Comparison of ENCODE assay signal across 8 cellular contexts in genomic region chr10:132331956-132332749, GRCh38. TPM values are rescaled to one million over a fixed set of nuclear protein-coding genes. Genes with fewer than 3 reads are reported as not detected.
DNase-seq lines count a peak whose midpoint lies in the region; ATAC-seq and TF ChIP-seq lines count a peak whose summit lies in the region.

Gene LRRC27 (plus strand): TSS chr10:132332193. CDS start chr10:132333525, 1,332 bp downstream.

- peaks cover 11 to 90% (median 60%) of the 10 kb centered on the region in 6 donors for H3K4me1 ChIP-seq in spleen

- intact Hi-C loops in spleen (cut with DNase I; ENCODE audit: low total_unique reads) = no loop called here

- peak in 2 of 3 donors; percentile 45 to 68 for TF ChIP-seq POLR2A in spleen (IDR thresholded peaks at IDR 0.05)

- 3 to 9% (median 3%) methylated on average over 28 to 71 of the region's 71 CpGs for WGBS in spleen, 5 donors

- peak within 1 kb of the TSS; percentile 70 to 95 (median 87) for H3K4me3 ChIP-seq in spleen

- ATAC-seq in GM19035 (IDR thresholded peaks at IDR 0.05; ENCODE audit: unreplicated experiment) (peak; percentile 84), HG03280 (IDR thresholded peaks at IDR 0.05; ENCODE audit: unreplicated experiment) (peak; percentile 82)

- peaks cover 0 to 18% (median 0%) of the 10 kb centered on the region in 6 donors for H3K36me3 ChIP-seq in spleen

- peak within 1 kb of the TSS; percentile 82 to 97 (median 89) for H3K27ac ChIP-seq in spleen

- no peaks in the 10 kb centered on the region for H3K9me3 ChIP-seq in spleen

- TF ChIP-seq CTCF in AG09319 (IDR thresholded peaks at IDR 0.05; ENCODE audit: low read depth, low read length) = no peak
- no peak for TF ChIP-seq CTCF in spleen (IDR thresholded peaks at IDR 0.05 in 8 of 11, conservative IDR thresholded peaks at IDR 0.05 in 3 of 11)

- H3K27me3 ChIP-seq in spleen (replicated peaks in 1 of 7) = no peaks in the 10 kb centered on the region

- DNase-seq in AG09319 (ENCODE audit: extremely low read depth, low read depth) = peak; percentile 97
- DNase-seq in NCI-H226 = peak; percentile 79
- DNase-seq in activated CD4-positive, CD25-positive, alpha-beta regulatory T cell (lab: John Stamatoyannopoulos, UW) = peak; percentile 99 to 100 (median 100)
- DNase-seq in central memory CD4-positive, alpha-beta T cell = peak; percentile 100
- peak; percentile 96 for DNase-seq in iris pigment epithelial cell (ENCODE audit: low read depth)
- DNase-seq in spleen = peak; percentile 100

RNA-seq across cellular contexts. Expression of gene LRRC27, which starts in this region (rescaled TPM):
- total RNA-seq in spleen = 10 to 100 TPM; 11.9 to 29.9 (median 19.4) TPM
- 10 to 100 TPM in 1 of 3 donors, 1 to 10 TPM in 2; 6.1 to 13.0 (median 8.5) TPM for polyA plus RNA-seq in spleen

Comparison
In these comparisons a context has a peak if more than half of its experiments do, and no peak if none do; other contexts are left out.
1. Peak in every context shown above with its lines: DNase-seq, ATAC-seq, H3K4me3 ChIP-seq and H3K27ac ChIP-seq.